27 cellular contexts compared by ENCODE assay signal in genomic region chr17:34118564-34118963, GRCh38.
"Had no signal": no experiment of that assay in that cellular context is flagged by ENCODE, and none has a peak within 500 bp of the region (broad histone marks: within the 10 kb centered on the region; RNA-seq: fewer than 3 reads in every experiment).

No MANE protein-coding gene starts in this region.

- H3K4me3 ChIP-seq: K562, SK-N-MC had no signal

- H3K27ac ChIP-seq: SK-N-MC, VCaP had no signal

- FAIRE-seq: K562, RCC 7860 had no signal

- DNase-seq: activated CD4-positive, alpha-beta memory T cell treated with anti-CD3 and anti-CD28 coated beads for 36 hours; activated CD4-positive, alpha-beta T cell treated with anti-CD3 and anti-CD28 coated beads, Interleukin-2, amount 10 ng/mL, durations not matched to agents 7 days and 5 days; activated CD4-positive, CD25-positive, alpha-beta regulatory T cell; activated CD8-positive, alpha-beta memory T cell treated with anti-CD3 and anti-CD28 coated beads for 24 hours; activated gamma-delta T cell treated with Interleukin-2 at 50 U/mL for 16 hours; activated naive CD4-positive, alpha-beta T cell treated with anti-CD3 and anti-CD28 coated beads, Interleukin-2, amount 10 ng/mL, durations not matched to agents 7 days and 5 days; activated naive CD8-positive, alpha-beta T cell treated with anti-CD3 and anti-CD28 coated beads for 36 hours; activated T-cell treated with anti-CD3 and anti-CD28 coated beads for 4 hours; activated T-cell treated with anti-CD3 and anti-CD28 coated beads, Interleukin-2, amount 50 U/mL, for 48 hours; anterior cingulate cortex; central memory CD4-positive, alpha-beta T cell; Karpas-422; NCI-H1048; NCI-H146; NCI-H1930; NCI-H2171; NCI-H2227 treated with DMSO at 0.1 percent for 48 hours; NCI-H446 treated with DMSO at 0.1 percent for 48 hours; NCI-H526; PC-3; SIG-M5; T-cell; T-helper 2 cell had no signal

- ATAC-seq: K562, PC-3, T-cell had no signal
